In genomic region chrX:67721321-67721720, GRCh38 we compare ENCODE assay signal across 11 cellular contexts.
DNase-seq lines count a peak whose midpoint lies in the region; ATAC-seq and TF ChIP-seq lines count a peak whose summit lies in the region.
"Had no signal": no experiment of that assay in that cellular context is flagged by ENCODE, and none has a peak within 500 bp of the region (broad histone marks: within the 10 kb centered on the region; RNA-seq: fewer than 3 reads in every experiment).

No MANE protein-coding gene starts in this region.

- H3K36me3 Mint-ChIP-seq in HFFc6 (ENCODE audit: low read depth) = peaks cover 19% of the 10 kb centered on the region
- no peaks in the 10 kb centered on the region for H3K36me3 Mint-ChIP-seq in naive thymus-derived CD8-positive, alpha-beta T cell
- no peaks in the 10 kb centered on the region for H3K36me3 Mint-ChIP-seq in activated CD4-positive, alpha-beta T cell treated with anti-CD3 and anti-CD28 coated beads, Interleukin-2, amount 10 ng/mL, durations not matched to agents 24 days and 14 days (ENCODE audit: low read depth)

- no peaks in the 10 kb centered on the region for H3K9me3 Mint-ChIP-seq in HFFc6
- H3K9me3 Mint-ChIP-seq in naive thymus-derived CD8-positive, alpha-beta T cell = peaks cover 0 to 2% (median 0%) of the 10 kb centered on the region in 9 donors
- no peaks in the 10 kb centered on the region for H3K9me3 Mint-ChIP-seq in activated CD4-positive, alpha-beta T cell treated with anti-CD3 and anti-CD28 coated beads, Interleukin-2, amount 10 ng/mL, durations not matched to agents 24 days and 14 days
- H3K9me3 Mint-ChIP-seq: CD4-positive, alpha-beta T cell had no signal

- intact Hi-C loops in activated CD4-positive, alpha-beta T cell treated with anti-CD3 and anti-CD28 coated beads, Interleukin-2, amount 10 ng/mL, durations not matched to agents 24 days and 14 days (cut with micrococcal nuclease) = no loop called here

- H3K4me1 Mint-ChIP-seq in HFFc6 (ENCODE audit: low read depth) = peaks cover 52% of the 10 kb centered on the region
- H3K4me1 Mint-ChIP-seq in naive thymus-derived CD8-positive, alpha-beta T cell = peaks cover 0 to 9% (median 1%) of the 10 kb centered on the region in 4 donors
- no peaks in the 10 kb centered on the region for H3K4me1 Mint-ChIP-seq in activated CD4-positive, alpha-beta T cell treated with anti-CD3 and anti-CD28 coated beads, Interleukin-2, amount 10 ng/mL, durations not matched to agents 24 days and 14 days
- H3K4me1 Mint-ChIP-seq: B cell had no signal

- POLR2A ChIA-PET in naive thymus-derived CD8-positive, alpha-beta T cell (lab: Charles Lee) = no interaction called here

- no peak for TF ChIP-seq CTCF in HFFc6 (IDR thresholded peaks at IDR 0.05)

- peak overlapping the region; percentile 57 for H3K27ac Mint-ChIP-seq in HFFc6
- no peak overlapping the region for H3K27ac Mint-ChIP-seq in naive thymus-derived CD8-positive, alpha-beta T cell
- H3K27ac Mint-ChIP-seq in activated CD4-positive, alpha-beta T cell treated with anti-CD3 and anti-CD28 coated beads, Interleukin-2, amount 10 ng/mL, durations not matched to agents 24 days and 14 days = no peak overlapping the region
- H3K27ac Mint-ChIP-seq: B cell; CD4-positive, alpha-beta T cell had no signal

- DNase-seq in HFFc6 (no peak), dermis microvascular lymphatic vessel endothelial cell (ENCODE audit: low read depth in 2 of 2) (peak; percentile 65 to 71), lung microvascular endothelial cell (ENCODE audit: low read depth in 2 of 2) (peak; percentile 57 to 81), hepatic stellate cell (ENCODE audit: low spot score) (no peak), NCI-H2227 (lab: John Stamatoyannopoulos, UW; ENCODE audit: unreplicated experiment) (no peak)
- DNase-seq in naive thymus-derived CD8-positive, alpha-beta T cell = no peak
- no peak for DNase-seq in activated CD4-positive, alpha-beta T cell treated with anti-CD3 and anti-CD28 coated beads, Interleukin-2, amount 10 ng/mL, durations not matched to agents 24 days and 14 days
- DNase-seq: Caco-2; CD4-positive, alpha-beta T cell; GM23248 had no signal

- no peak for ATAC-seq in naive thymus-derived CD8-positive, alpha-beta T cell

- H3K4me3 Mint-ChIP-seq in HFFc6 = no peak overlapping the region
- no peak overlapping the region for H3K4me3 Mint-ChIP-seq in naive thymus-derived CD8-positive, alpha-beta T cell
- no peak overlapping the region for H3K4me3 Mint-ChIP-seq in activated CD4-positive, alpha-beta T cell treated with anti-CD3 and anti-CD28 coated beads, Interleukin-2, amount 10 ng/mL, durations not matched to agents 24 days and 14 days
- H3K4me3 Mint-ChIP-seq: B cell; CD4-positive, alpha-beta T cell had no signal

- H3K27me3 Mint-ChIP-seq in HFFc6 (ENCODE audit: insufficient read depth) = no peaks in the 10 kb centered on the region; the same call in 1 of the 2 replicates
- peaks cover 0 to 4% (median 0%) of the 10 kb centered on the region in 5 donors for H3K27me3 Mint-ChIP-seq in naive thymus-derived CD8-positive, alpha-beta T cell
- no peaks in the 10 kb centered on the region for H3K27me3 Mint-ChIP-seq in activated CD4-positive, alpha-beta T cell treated with anti-CD3 and anti-CD28 coated beads, Interleukin-2, amount 10 ng/mL, durations not matched to agents 24 days and 14 days
- H3K27me3 Mint-ChIP-seq: B cell; CD4-positive, alpha-beta T cell had no signal

Comparison
In these comparisons a context has a peak if more than half of its experiments do, and no peak if none do; other contexts are left out.
1. DNase-seq: peak in dermis microvascular lymphatic vessel endothelial cell (2 of 2) and lung microvascular endothelial cell (2 of 2); none in HFFc6 (single experiment), hepatic stellate cell (single experiment), NCI-H2227 (single experiment), naive thymus-derived CD8-positive, alpha-beta T cell (0 of 10) and activated CD4-positive, alpha-beta T cell treated with anti-CD3 and anti-CD28 coated beads, Interleukin-2, amount 10 ng/mL, durations not matched to agents 24 days and 14 days (single experiment).